ENCODE assay signal across 1 cellular context in genomic region chr9:130171226-130172148, GRCh38.
TF ChIP-seq lines count a peak whose summit lies in the region.

No MANE protein-coding gene starts in this region.

TF ChIP-seq in H1, 55 proteins besides CTCF, POLR2A, EP300 and RAD21 (continued from another document):
- TF ChIP-seq SP1 (IDR thresholded peaks at IDR 0.05; ENCODE audit: low read depth, low read length) (no peak), POLR2AphosphoS5 (IDR thresholded peaks at IDR 0.05; ENCODE audit: low read depth, low read length) (no peak), TAF7 (optimal IDR thresholded peaks at IDR 0.05; ENCODE audit: borderline replicate concordance, low read depth, low read length) (no peak), KDM4A (IDR thresholded peaks at IDR 0.05; ENCODE audit: low read depth, low read length, severe bottlenecking) (peak; percentile 61), TAF1 (IDR thresholded peaks at IDR 0.05; ENCODE audit: low read depth, low read length) (no peak), ASH2L (IDR thresholded peaks at IDR 0.05; ENCODE audit: low read length) (peak; percentile 38), TBP (IDR thresholded peaks at IDR 0.05; ENCODE audit: low read depth, low read length) (no peak), RXRA (IDR thresholded peaks at IDR 0.05; ENCODE audit: insufficient read depth, low read depth, low read length) (no peak), NRF1 (IDR thresholded peaks at IDR 0.05; ENCODE audit: low read depth, low read length) (no peak), MAX (IDR thresholded peaks at IDR 0.05) (peak; percentile 15; the same call in 1 of the 2 replicates), RNF2 (IDR thresholded peaks at IDR 0.05; ENCODE audit: borderline replicate concordance, low read depth, low read length, missing control alignments, poor library complexity, severe bottlenecking) (no peak), POU5F1 (IDR thresholded peaks at IDR 0.05; ENCODE audit: low read depth, low read length) (no peak), SIN3A (conservative IDR thresholded peaks at IDR 0.05 in 1 of 2, IDR thresholded peaks at IDR 0.05 in 1 of 2; ENCODE audit: low read depth in 1 of 2, low read length in 2 of 2) (0 out of 4 replicates have a peak, but pooled peaks of 1 of the 2 experiments have one; percentile 29), SP4 (IDR thresholded peaks at IDR 0.05; ENCODE audit: low read length) (no peak), HDAC6 (IDR thresholded peaks at IDR 0.05; ENCODE audit: low read depth, low read length) (no peak), EZH2 (IDR thresholded peaks at IDR 0.05; ENCODE audit: low read depth, low read length, severe bottlenecking) (no peak), RFX5 (IDR thresholded peaks at IDR 0.05; ENCODE audit: borderline replicate concordance, low read depth, low read length) (no peak), BCL11A (IDR thresholded peaks at IDR 0.05; ENCODE audit: low read depth in 2 of 2, low read length in 2 of 2) (no peak), YY1 (IDR thresholded peaks at IDR 0.05; ENCODE audit: low read depth, low read length) (no peak)
